In the genomic region with DNA sequence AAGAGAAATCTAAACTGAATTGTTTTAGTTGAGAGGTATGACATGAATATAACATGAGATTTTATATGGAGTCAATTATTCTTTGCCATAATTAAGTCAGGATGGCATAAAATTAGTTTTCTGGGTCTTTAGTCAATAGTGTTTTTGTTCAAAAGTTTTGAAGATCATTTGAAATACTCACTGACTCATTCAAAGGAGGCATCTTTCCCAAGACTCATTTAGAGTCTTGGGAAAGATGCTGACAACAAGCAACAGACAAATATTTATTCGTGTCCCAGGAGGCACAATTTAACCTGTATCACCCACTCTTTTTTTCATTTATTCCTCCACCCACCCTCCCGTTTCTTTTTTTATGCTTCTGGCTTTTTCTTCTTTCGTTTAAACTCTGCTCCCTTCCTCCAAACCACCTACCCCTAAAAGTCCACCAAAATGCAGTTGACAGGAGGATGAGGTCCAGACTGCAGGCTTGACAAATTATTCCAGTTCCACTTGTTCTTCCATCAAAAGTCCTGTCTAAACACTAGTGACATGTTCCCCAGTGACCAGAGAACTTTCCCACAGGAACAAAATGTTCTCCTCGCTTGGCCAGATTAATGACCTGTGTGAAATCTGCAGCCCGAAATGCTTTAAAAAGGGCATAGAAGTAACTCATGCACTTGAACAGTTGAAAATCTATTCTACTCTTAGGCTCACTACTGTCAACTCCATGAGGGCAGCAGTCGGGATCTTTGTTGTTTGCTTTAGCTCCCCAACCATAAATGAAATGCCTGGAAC, we compare ENCODE assay signal across 12 cellular contexts.
"Had no signal": no experiment of that assay in that cellular context is flagged by ENCODE, and none has a peak within 500 bp of the region (broad histone marks: within the 10 kb centered on the region; RNA-seq: fewer than 3 reads in every experiment).

No MANE protein-coding gene starts in this region.

- H3K4me3 Mint-ChIP-seq: activated CD4-positive, alpha-beta memory T cell treated with anti-CD3 and anti-CD28 coated beads, Interleukin-2, amount 10 ng/mL, durations not matched to agents 7 days and 5 days; activated CD4-positive, alpha-beta T cell treated with anti-CD3 and anti-CD28 coated beads for 36 hours; neural crest cell; T-cell had no signal

- H3K4me3 ChIP-seq: ovary had no signal

- H3K4me1 Mint-ChIP-seq: activated CD4-positive, alpha-beta memory T cell treated with anti-CD3 and anti-CD28 coated beads, Interleukin-2, amount 10 ng/mL, durations not matched to agents 7 days and 5 days; neural crest cell had no signal

- H3K36me3 Mint-ChIP-seq: T-cell had no signal

- H3K9me3 Mint-ChIP-seq: activated CD4-positive, alpha-beta memory T cell treated with anti-CD3 and anti-CD28 coated beads, Interleukin-2, amount 10 ng/mL, durations not matched to agents 7 days and 5 days; neural crest cell; T-cell had no signal

- H3K27ac ChIP-seq: ovary, WERI-Rb-1 had no signal

- DNase-seq: activated CD4-positive, alpha-beta memory T cell treated with anti-CD3 and anti-CD28 coated beads, Interleukin-2, amount 10 ng/mL, durations not matched to agents 7 days and 5 days; activated CD4-positive, alpha-beta T cell treated with anti-CD3 and anti-CD28 coated beads for 36 hours; central memory CD4-positive, alpha-beta T cell; effector memory CD4-positive, alpha-beta T cell; mesendoderm; ovary; T-cell; T1000; trophoblast cell; WERI-Rb-1 had no signal

- H3K36me3 ChIP-seq: ovary, WERI-Rb-1 had no signal

- ATAC-seq: activated CD4-positive, alpha-beta T cell treated with anti-CD3 and anti-CD28 coated beads for 36 hours; left lobe of liver; T-cell had no signal

- H3K27me3 ChIP-seq: ovary had no signal

- H3K27ac Mint-ChIP-seq: activated CD4-positive, alpha-beta memory T cell treated with anti-CD3 and anti-CD28 coated beads, Interleukin-2, amount 10 ng/mL, durations not matched to agents 7 days and 5 days; activated CD4-positive, alpha-beta T cell treated with anti-CD3 and anti-CD28 coated beads for 36 hours; T-cell had no signal

- H3K9me3 ChIP-seq: ovary had no signal
